Comparison of ENCODE assay signal across 25 cellular contexts in genomic region chr3:46266598-46266997, GRCh38. TPM values are rescaled to one million over a fixed set of nuclear protein-coding genes. Genes with fewer than 3 reads are reported as not detected.
DNase-seq lines count a peak whose midpoint lies in the region; ATAC-seq and TF ChIP-seq lines count a peak whose summit lies in the region.
"Had no signal": no experiment of that assay in that cellular context is flagged by ENCODE, and none has a peak within 500 bp of the region (broad histone marks: within the 10 kb centered on the region; RNA-seq: fewer than 3 reads in every experiment).

No MANE protein-coding gene starts in this region.

- H2BK15ac ChIP-seq in neuronal stem cell (ENCODE audit: low read length): no peak overlapping the region

- TF ChIP-seq POLR2A in esophagus squamous epithelium (IDR thresholded peaks at IDR 0.05): no peak

- peaks cover 10% of the 10 kb centered on the region for H3K27me3 Mint-ChIP-seq in activated naive CD8-positive, alpha-beta T cell treated with anti-CD3 and anti-CD28 coated beads for 36 hours

- no peak overlapping the region for H2AK5ac ChIP-seq in trophoblast cell (ENCODE audit: low read length)
- no peak overlapping the region for H2AK5ac ChIP-seq in neuronal stem cell (ENCODE audit: low read depth, low read length)

- H4K91ac ChIP-seq in trophoblast cell (ENCODE audit: low read depth, low read length) (no peak overlapping the region), neuronal stem cell (ENCODE audit: low read depth, low read length, poor library complexity) (no peak overlapping the region)

- no peaks in the 10 kb centered on the region for H3K4me1 ChIP-seq in trophoblast cell (ENCODE audit: control insufficient read depth in 1 of 2, insufficient read depth in 2 of 2, low read length in 2 of 2)
- no peaks in the 10 kb centered on the region for H3K4me1 ChIP-seq in esophagus squamous epithelium
- no peaks in the 10 kb centered on the region for H3K4me1 ChIP-seq in neuronal stem cell (ENCODE audit: control insufficient read depth in 2 of 2, insufficient read depth in 1 of 2, low read depth in 1 of 2, low read length in 2 of 2)
- H3K4me1 ChIP-seq: BLaER1 had no signal

- peaks cover 18% of the 10 kb centered on the region for H3K4me1 Mint-ChIP-seq in activated naive CD8-positive, alpha-beta T cell treated with anti-CD3 and anti-CD28 coated beads for 36 hours

- no peak overlapping the region for H3K4me3 Mint-ChIP-seq in activated naive CD8-positive, alpha-beta T cell treated with anti-CD3 and anti-CD28 coated beads for 36 hours
- H3K4me3 Mint-ChIP-seq: CD8-positive, alpha-beta T cell had no signal

- H2BK5ac ChIP-seq in trophoblast cell (ENCODE audit: low read depth, low read length, poor library complexity) (no peak overlapping the region), neuronal stem cell (ENCODE audit: low read length) (no peak overlapping the region)

- peaks cover 3% of the 10 kb centered on the region for H3K36me3 Mint-ChIP-seq in activated naive CD8-positive, alpha-beta T cell treated with anti-CD3 and anti-CD28 coated beads for 36 hours
- H3K36me3 Mint-ChIP-seq: CD8-positive, alpha-beta T cell had no signal

- peak; percentile 43 for DNase-seq in EH (ENCODE audit: low read depth)
- DNase-seq in M059J (ENCODE audit: low read depth): peak; percentile 37
- DNase-seq in dermis blood vessel endothelial cell: peak; percentile 17
- DNase-seq in trophoblast cell: peak; percentile 27 to 77
- DNase-seq in activated naive CD8-positive, alpha-beta T cell treated with anti-CD3 and anti-CD28 coated beads for 36 hours: no peak
- DNase-seq in esophagus squamous epithelium (lab: John Stamatoyannopoulos, UW): no peak
- no peak for DNase-seq in neuronal stem cell (ENCODE audit: low spot score)
- DNase-seq: CD8-positive, alpha-beta T cell; DMS79; GDM1; GOT3; IMR-90; Karpas-422; NCI-H1105 treated with DMSO at 0.1 percent for 48 hours; NCI-H187; NCI-H69; NK-92 treated with Interleukin-12 subunit alpha and Interleukin-12 subunit beta, amount 100 ng/mL, for 24 hours; RPMI8226; SW 1271 had no signal

- H3K79me1 ChIP-seq in trophoblast cell (ENCODE audit: low read length) (no peaks in the 10 kb centered on the region), neuronal stem cell (ENCODE audit: low read depth, low read length) (no peaks in the 10 kb centered on the region)

- intact Hi-C loops in esophagus squamous epithelium (cut with DNase I): no loop called here

- H3K14ac ChIP-seq in trophoblast cell (ENCODE audit: low read length): no peak overlapping the region
- no peak overlapping the region for H3K14ac ChIP-seq in neuronal stem cell (ENCODE audit: low read length)

- no peaks in the 10 kb centered on the region for H3K79me2 ChIP-seq in trophoblast cell (ENCODE audit: control insufficient read depth, insufficient read depth, low read length, poor library complexity)

- no peaks in the 10 kb centered on the region for H3K9me3 ChIP-seq in trophoblast cell (ENCODE audit: insufficient read depth, low read depth, low read length)
- H3K9me3 ChIP-seq in esophagus squamous epithelium: no peaks in the 10 kb centered on the region
- no peaks in the 10 kb centered on the region for H3K9me3 ChIP-seq in neuronal stem cell (replicated peaks in 1 of 2; ENCODE audit: control insufficient read depth in 2 of 2, insufficient read depth in 1 of 2, low read depth in 1 of 2, low read length in 2 of 2)
- H3K9me3 ChIP-seq: BLaER1 had no signal

- H3K4me2 ChIP-seq in trophoblast cell (ENCODE audit: low read length) (no peak overlapping the region), neuronal stem cell (ENCODE audit: insufficient read depth, low read length, poor library complexity, severe bottlenecking) (no peak overlapping the region)
- H3K4me2 ChIP-seq: BLaER1 had no signal

- H3K18ac ChIP-seq in trophoblast cell (ENCODE audit: low read length) (no peak overlapping the region), neuronal stem cell (ENCODE audit: low read length) (no peak overlapping the region)

- H3K4ac ChIP-seq in trophoblast cell (ENCODE audit: low read depth, low read length) (no peak overlapping the region), neuronal stem cell (ENCODE audit: low read length) (no peak overlapping the region)

- TF ChIP-seq CTCF in esophagus squamous epithelium (IDR thresholded peaks at IDR 0.05): no peak

- no peaks in the 10 kb centered on the region for H3K9me3 Mint-ChIP-seq in activated naive CD8-positive, alpha-beta T cell treated with anti-CD3 and anti-CD28 coated beads for 36 hours
- H3K9me3 Mint-ChIP-seq: CD8-positive, alpha-beta T cell had no signal

- WGBS in trophoblast cell (ENCODE audit: extremely low coverage, insufficient coverage, insufficient read length): no CpG with 5 or more reads among the region's 4 CpGs
- WGBS in esophagus squamous epithelium, 2 donors: 75 to 82% methylated on average over 3 to 4 of the region's 4 CpGs
- WGBS in neuronal stem cell (ENCODE audit: extremely low coverage in 2 of 2, insufficient read length in 2 of 2, insufficient replicate concordance in 1 of 2), 2 donors: no CpG with 5 or more reads among the region's 4 CpGs

- H3K4me3 ChIP-seq in trophoblast cell (ENCODE audit: low read depth, low read length): no peak overlapping the region
- no peak overlapping the region for H3K4me3 ChIP-seq in esophagus squamous epithelium
- peak overlapping the region in 1 of 2 donors; percentile 9 for H3K4me3 ChIP-seq in neuronal stem cell (ENCODE audit: low read length in 2 of 2)
- H3K4me3 ChIP-seq: BLaER1, GM12878 had no signal

- no peaks in the 10 kb centered on the region for H3K27me3 ChIP-seq in trophoblast cell (ENCODE audit: insufficient read depth, low read length)
- peaks cover 0 to 12% (median 0%) of the 10 kb centered on the region in 4 donors for H3K27me3 ChIP-seq in esophagus squamous epithelium
- H3K27me3 ChIP-seq in neuronal stem cell (ENCODE audit: control insufficient read depth in 3 of 3, insufficient read depth in 3 of 3, low read depth in 1 of 3, low read length in 3 of 3): no peaks in the 10 kb centered on the region
- H3K27me3 ChIP-seq: BLaER1 had no signal

- H3K23ac ChIP-seq in trophoblast cell (ENCODE audit: low read length): no peak overlapping the region
- no peak overlapping the region for H3K23ac ChIP-seq in neuronal stem cell (ENCODE audit: low read depth, low read length, poor library complexity)

- H2BK12ac ChIP-seq in trophoblast cell (ENCODE audit: low read length): no peak overlapping the region
- no peak overlapping the region for H2BK12ac ChIP-seq in neuronal stem cell (ENCODE audit: low read length)

- no peak overlapping the region for H3K27ac Mint-ChIP-seq in activated naive CD8-positive, alpha-beta T cell treated with anti-CD3 and anti-CD28 coated beads for 36 hours
- H3K27ac Mint-ChIP-seq: CD8-positive, alpha-beta T cell had no signal

- no peak overlapping the region for H2AFZ ChIP-seq in trophoblast cell (ENCODE audit: insufficient read depth, low read length, poor library complexity)
- H2AFZ ChIP-seq in neuronal stem cell (ENCODE audit: low read length): no peak overlapping the region

- H4K8ac ChIP-seq in trophoblast cell (ENCODE audit: low read depth, low read length) (no peak overlapping the region), neuronal stem cell (ENCODE audit: low read depth, low read length) (no peak overlapping the region)

- H4K12ac ChIP-seq in trophoblast cell (ENCODE audit: low read depth, low read length): no peak overlapping the region

- H2BK120ac ChIP-seq in trophoblast cell (ENCODE audit: insufficient read depth, low read length, poor library complexity): no peak overlapping the region
- H2BK120ac ChIP-seq in neuronal stem cell (ENCODE audit: low read depth, low read length): no peak overlapping the region

- H3K9ac ChIP-seq in trophoblast cell (ENCODE audit: low read length) (no peak overlapping the region), neuronal stem cell (ENCODE audit: low read depth, low read length, poor library complexity) (no peak overlapping the region)
- H3K9ac ChIP-seq: BLaER1 had no signal

- H3K36me3 ChIP-seq in trophoblast cell (ENCODE audit: control insufficient read depth in 1 of 2, insufficient read depth in 2 of 2, low read length in 2 of 2): no peaks in the 10 kb centered on the region
- no peaks in the 10 kb centered on the region for H3K36me3 ChIP-seq in esophagus squamous epithelium
- H3K36me3 ChIP-seq in neuronal stem cell (replicated peaks in 1 of 2; ENCODE audit: control insufficient read depth in 2 of 2, insufficient read depth in 2 of 2, low read length in 2 of 2): no peaks in the 10 kb centered on the region
- H3K36me3 ChIP-seq: BLaER1 had no signal

- ATAC-seq in SK-N-SH treated with all-trans-retinoic acid at 6 μM for 48 hours: no peak
- ATAC-seq: CD8-positive, alpha-beta T cell; GM12878 had no signal

- no peak overlapping the region for H3K27ac ChIP-seq in trophoblast cell (ENCODE audit: low read depth, low read length)
- no peak overlapping the region for H3K27ac ChIP-seq in esophagus squamous epithelium
- H3K27ac ChIP-seq in neuronal stem cell (replicated peaks; ENCODE audit: low read length): no peak overlapping the region
- H3K27ac ChIP-seq: BLaER1 had no signal

TF ChIP-seq in SK-N-SH treated with all-trans-retinoic acid at 6 μM for 48 hours, 23 proteins besides CTCF, POLR2A, EP300 and RAD21 (continues in another document):
- TF ChIP-seq ARNTL (CRISPR knock-in tag; IDR thresholded peaks at IDR 0.05; ENCODE audit: borderline replicate concordance, low read depth) (no peak), ZFP30 (CRISPR knock-in tag; IDR thresholded peaks at IDR 0.05) (no peak), TCF4 (CRISPR knock-in tag; IDR thresholded peaks at IDR 0.05; ENCODE audit: borderline replicate concordance) (no peak), ZNF565 (CRISPR knock-in tag; conservative IDR thresholded peaks at IDR 0.05; ENCODE audit: low read depth) (no peak)

RNA-seq across cellular contexts. Expression of gene CCR3, which starts 24.3 kb away (rescaled TPM):
- 0.20 TPM in 1 of 2 replicates, not detected in the other for total RNA-seq in M059J (2014; rRNA removed; shearing (Covaris generic))
- total RNA-seq in dermis blood vessel endothelial cell (not detected in 2 replicates), esophagus squamous epithelium (not detected)
- 0.44 and 0.52 TPM in 2 replicates for polyA plus RNA-seq in trophoblast cell (2013)
- not detected for total RNA-seq in activated naive CD8-positive, alpha-beta T cell treated with anti-CD3 and anti-CD28 coated beads for 36 hours
- polyA plus RNA-seq in neuronal stem cell (2013, experiment 1 of 2): not detected
- polyA plus RNA-seq in neuronal stem cell (2013, experiment 2 of 2): not detected
- total RNA-seq: CD8-positive, alpha-beta T cell; HT-29; IMR-90; OCI-LY7 had no signal
- polyA plus RNA-seq: AG04450, IMR-90 had no signal

RNA-seq across cellular contexts. Expression of gene CCR1, which starts 58.5 kb away (rescaled TPM):
- 5.6 and 7.3 TPM in 2 replicates for total RNA-seq in M059J (2014; rRNA removed; shearing (Covaris generic))
- total RNA-seq in dermis blood vessel endothelial cell (not detected in 2 replicates), esophagus squamous epithelium (1 to 10 TPM in 3 of 4 donors, under 1 TPM in 1; 0.45 to 8.6 (median 2.8) TPM)
- polyA plus RNA-seq in trophoblast cell (2013): 5.9 and 7.1 TPM in 2 replicates
- under 1 TPM in 1 of 2 experiments, not detected in 1; 0.14 TPM for total RNA-seq in activated naive CD8-positive, alpha-beta T cell treated with anti-CD3 and anti-CD28 coated beads for 36 hours
- 0.04 TPM for polyA plus RNA-seq in neuronal stem cell (2013, experiment 1 of 2)
- polyA plus RNA-seq in neuronal stem cell (2013, experiment 2 of 2): 0.04 TPM
- total RNA-seq: HT-29, IMR-90, OCI-LY7 had no signal
- polyA plus RNA-seq: IMR-90 had no signal

Comparison
In these comparisons a context has a peak if more than half of its experiments do, and no peak if none do; other contexts are left out.
1. DNase-seq: peak in EH (single experiment), M059J (single experiment), dermis blood vessel endothelial cell (single experiment) and trophoblast cell (2 of 2); none in activated naive CD8-positive, alpha-beta T cell treated with anti-CD3 and anti-CD28 coated beads for 36 hours (single experiment), esophagus squamous epithelium (single experiment) and neuronal stem cell (single experiment).